ENCODE assay signal across 20 cellular contexts in the genomic region with DNA sequence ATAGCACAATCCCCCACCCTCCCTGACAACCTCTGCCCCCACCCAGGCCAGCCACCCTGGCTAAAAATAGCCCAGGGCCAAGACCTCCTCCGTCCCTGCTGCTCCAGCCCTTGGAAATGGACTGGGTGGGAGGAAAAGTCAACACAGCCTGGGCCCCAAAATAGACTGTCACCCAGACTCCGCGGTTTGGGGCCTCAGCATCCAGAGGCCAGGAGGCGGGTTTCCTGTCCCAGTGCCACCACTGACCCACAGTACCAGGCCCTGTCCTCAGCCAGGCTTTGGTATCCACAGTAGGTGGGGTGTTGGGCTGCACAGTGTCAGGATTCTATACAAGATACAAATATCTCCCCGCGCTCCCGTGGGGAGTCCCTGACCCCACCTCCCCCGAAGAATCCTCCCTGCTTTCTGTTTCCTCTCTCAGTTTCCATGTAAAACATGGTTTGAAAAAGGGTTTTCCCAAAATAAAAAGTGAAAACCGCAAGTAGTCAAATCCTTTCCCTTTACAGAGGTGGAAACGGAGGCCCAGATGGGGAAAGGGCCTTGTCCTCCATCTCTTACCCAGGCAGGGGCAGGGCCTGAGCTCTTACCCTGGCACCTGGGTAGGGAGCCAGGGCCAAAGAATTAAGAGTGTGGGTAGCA. TPM values are rescaled to one million over a fixed set of nuclear protein-coding genes. Genes with fewer than 3 reads are reported as not detected.
DNase-seq lines count a peak whose midpoint lies in the region; ATAC-seq, FAIRE-seq and TF ChIP-seq lines count a peak whose summit lies in the region.
"Had no signal": no experiment of that assay in that cellular context is flagged by ENCODE, and none has a peak within 500 bp of the region (broad histone marks: within the 10 kb centered on the region; RNA-seq: fewer than 3 reads in every experiment).

No MANE protein-coding gene starts in this region.

- TF ChIP-seq RAD21 in HepG2 (CRISPR knock-in tag; IDR thresholded peaks at IDR 0.05), result no peak

- H3K4me1 ChIP-seq in HepG2 (ENCODE audit: insufficient read depth, low read length) (no peaks in the 10 kb centered on the region), right lobe of liver (no peaks in the 10 kb centered on the region), neutrophil (ENCODE audit: control insufficient read depth in 1 of 2, insufficient read depth in 1 of 2, low read depth in 1 of 2, low read length in 1 of 2) (peaks cover 60 to 65% of the 10 kb centered on the region in 2 experiments), foreskin keratinocyte (no peaks in the 10 kb centered on the region)
- H3K4me1 ChIP-seq: body of pancreas had no signal

- TF ChIP-seq POLR2A in HepG2 (IDR thresholded peaks at IDR 0.05; ENCODE audit: insufficient read depth in 1 of 2, low read depth in 2 of 2, low read length in 2 of 2) (no peak), right lobe of liver (IDR thresholded peaks at IDR 0.05) (no peak)

- H3K4me1 Mint-ChIP-seq in natural killer cell treated with Interleukin-12 subunit alpha and Interleukin-12 subunit beta and Interleukin-15 and Interleukin-18, amount 100 ng/mL, for 72 hours (ENCODE audit: low read depth in 2 of 2), result no peaks in the 10 kb centered on the region
- H3K4me1 Mint-ChIP-seq: stimulated activated memory B cell treated with anti-CD40 and anti-IgM and Interleukin-4, amounts not matched to agents 10 μg/mL and 1 μg/mL and 100 μg/mL, for 72 hours had no signal

- intact Hi-C loops in HepG2 (cut with micrococcal nuclease; ENCODE audit: unreplicated experiment), result no loop called here
- intact Hi-C loops in right lobe of liver (cut with DNase I), result no loop called here

- in situ Hi-C loops in HepG2 (cut with HindIII; ENCODE audit: extremely low pct_ligation_motif_present, low pct_unique_long_range_greater_than_20kb), result no loop called here

- no TSS peak for BruUV-seq in HepG2 (replicated peaks; lab: Mats Ljungman, UMichigan)

- no peaks in the 10 kb centered on the region for H3K36me3 Mint-ChIP-seq in natural killer cell treated with Interleukin-12 subunit alpha and Interleukin-12 subunit beta and Interleukin-15 and Interleukin-18, amount 100 ng/mL, for 72 hours
- H3K36me3 Mint-ChIP-seq: CD4-positive, alpha-beta memory T cell had no signal

- H3K9ac ChIP-seq in HepG2 (ENCODE audit: insufficient read depth, low read depth, low read length), result no peak overlapping the region

- DNase-seq in HepG2 (ENCODE audit: low spot score) (no peak), right lobe of liver (no peak), occipital lobe (lab: John Stamatoyannopoulos, UW) (no peak), foreskin keratinocyte (no peak)
- no peak for DNase-seq in natural killer cell treated with Interleukin-12 subunit alpha and Interleukin-12 subunit beta and Interleukin-15 and Interleukin-18, amount 100 ng/mL, for 72 hours (ENCODE audit: low spot score)
- DNase-seq: activated CD4-positive, CD25-positive, alpha-beta regulatory T cell treated with anti-CD3 and anti-CD28 coated beads, Interleukin-2, amount 50 U/mL, for 72 hours; activated gamma-delta T cell treated with Interleukin-2 at 50 U/mL for 16 hours; body of pancreas; CD4-positive, alpha-beta memory T cell; DMS79 treated with DMSO at 0.1 percent for 48 hours; KBM-7; mucosa of descending colon; NCI-H1436; uterus had no signal

- H3K9me3 Mint-ChIP-seq in natural killer cell treated with Interleukin-12 subunit alpha and Interleukin-12 subunit beta and Interleukin-15 and Interleukin-18, amount 100 ng/mL, for 72 hours, result no peaks in the 10 kb centered on the region
- H3K9me3 Mint-ChIP-seq: CD4-positive, alpha-beta memory T cell; stimulated activated memory B cell treated with anti-CD40 and anti-IgM and Interleukin-4, amounts not matched to agents 10 μg/mL and 1 μg/mL and 100 μg/mL, for 72 hours; T-helper 1 cell treated with Interleukin-12 subunit alpha and Interleukin-12 subunit beta and Interleukin-4 antibody, amounts not matched to agents 30 μg/mL and 1 μg/mL, for 36 hours had no signal

- no peak overlapping the region for H3K4me2 ChIP-seq in HepG2 (ENCODE audit: low read depth, low read length)
- H3K4me2 ChIP-seq: hepatocyte had no signal

- H3K27me3 Mint-ChIP-seq in natural killer cell treated with Interleukin-12 subunit alpha and Interleukin-12 subunit beta and Interleukin-15 and Interleukin-18, amount 100 ng/mL, for 72 hours, result no peaks in the 10 kb centered on the region
- H3K27me3 Mint-ChIP-seq: CD4-positive, alpha-beta memory T cell; stimulated activated memory B cell treated with anti-CD40 and anti-IgM and Interleukin-4, amounts not matched to agents 10 μg/mL and 1 μg/mL and 100 μg/mL, for 72 hours had no signal

- no peaks in the 10 kb centered on the region for H3K36me3 ChIP-seq in HepG2 (replicated peaks in 1 of 2; ENCODE audit: control insufficient read depth in 1 of 2, insufficient read depth in 2 of 2, low read length in 2 of 2)
- no peaks in the 10 kb centered on the region for H3K36me3 ChIP-seq in right lobe of liver
- H3K36me3 ChIP-seq in neutrophil, result peaks cover 42% of the 10 kb centered on the region
- H3K36me3 ChIP-seq: uterus had no signal

- TF ChIP-seq EP300 in HepG2 (IDR thresholded peaks at IDR 0.05; ENCODE audit: low read depth in 2 of 2, low read length in 2 of 2) (no peak), HepG2 (CRISPR knock-in tag; IDR thresholded peaks at IDR 0.05; ENCODE audit: borderline replicate concordance) (no peak)

- H3K4me3 Mint-ChIP-seq in natural killer cell treated with Interleukin-12 subunit alpha and Interleukin-12 subunit beta and Interleukin-15 and Interleukin-18, amount 100 ng/mL, for 72 hours, result no peak overlapping the region
- H3K4me3 Mint-ChIP-seq: CD4-positive, alpha-beta memory T cell; stimulated activated memory B cell treated with anti-CD40 and anti-IgM and Interleukin-4, amounts not matched to agents 10 μg/mL and 1 μg/mL and 100 μg/mL, for 72 hours; T-helper 1 cell treated with Interleukin-12 subunit alpha and Interleukin-12 subunit beta and Interleukin-4 antibody, amounts not matched to agents 30 μg/mL and 1 μg/mL, for 36 hours had no signal

- ATAC-seq in HepG2 (no peak), right lobe of liver (no peak), HG02981 (IDR thresholded peaks at IDR 0.05; ENCODE audit: unreplicated experiment) (no peak), foreskin keratinocyte (no peak)
- no peak for ATAC-seq in natural killer cell treated with Interleukin-12 subunit alpha and Interleukin-12 subunit beta and Interleukin-15 and Interleukin-18, amount 100 ng/mL, for 72 hours
- ATAC-seq: body of pancreas; mucosa of descending colon; stimulated activated memory B cell treated with anti-CD40 and anti-IgM and Interleukin-4, amounts not matched to agents 10 μg/mL and 1 μg/mL and 100 μg/mL, for 72 hours had no signal

- H3K4me3 ChIP-seq in HepG2 (replicated peaks in 1 of 3; ENCODE audit: insufficient read depth in 1 of 3, low read depth in 2 of 3, low read length in 3 of 3) (no peak overlapping the region), right lobe of liver (no peak overlapping the region), neutrophil (ENCODE audit: low read depth in 1 of 2, low read length in 1 of 2) (no peak overlapping the region)
- H3K4me3 ChIP-seq: body of pancreas, hepatocyte, mucosa of descending colon, uterus had no signal

- POLR2A ChIA-PET in HepG2 (lab: Yijun Ruan, JAX), result no interaction called here

- WGBS in HepG2 (ENCODE audit: low lambda C conversion rate), result 63% methylated on average over 10 of the region's 10 CpGs
- 70% methylated on average over 8 of the region's 10 CpGs for WGBS in right lobe of liver (ENCODE audit: insufficient coverage, low coverage, low lambda C conversion rate, missing lambda C conversion rate)

- no peak overlapping the region for H2AFZ ChIP-seq in HepG2 (ENCODE audit: low read length)
- H2AFZ ChIP-seq: hepatocyte had no signal

- no peaks in the 10 kb centered on the region; a peak in 1 of 5 replicates for H3K27me3 ChIP-seq in HepG2 (ENCODE audit: control insufficient read depth in 1 of 2, insufficient read depth in 2 of 2, low read length in 2 of 2)
- H3K27me3 ChIP-seq in right lobe of liver, result no peaks in the 10 kb centered on the region
- no peaks in the 10 kb centered on the region for H3K27me3 ChIP-seq in neutrophil
- no peaks in the 10 kb centered on the region for H3K27me3 ChIP-seq in foreskin keratinocyte
- H3K27me3 ChIP-seq: body of pancreas, hepatocyte, uterus had no signal

- no peak for TF ChIP-seq CTCF in HepG2 (CRISPR knock-in tag; IDR thresholded peaks at IDR 0.05)
- TF ChIP-seq CTCF in right lobe of liver (IDR thresholded peaks at IDR 0.05), result no peak
- TF ChIP-seq CTCF in neutrophil (IDR thresholded peaks at IDR 0.05), result no peak
- no peak for TF ChIP-seq CTCF in foreskin keratinocyte (conservative IDR thresholded peaks at IDR 0.05)

- no peaks in the 10 kb centered on the region for H3K79me2 ChIP-seq in HepG2 (ENCODE audit: insufficient read depth, low read length)
- H3K79me2 ChIP-seq: hepatocyte had no signal

- CTCF ChIA-PET in HepG2 (lab: Yijun Ruan, JAX; ENCODE audit: low intra/inter-chr PET ratio, low total read pairs), result no interaction called here

- no peaks in the 10 kb centered on the region for H4K20me1 ChIP-seq in HepG2 (ENCODE audit: insufficient read depth, low read length)

- H3K9me3 ChIP-seq in HepG2 (ENCODE audit: low read length), result no peaks in the 10 kb centered on the region
- H3K9me3 ChIP-seq in right lobe of liver, result no peaks in the 10 kb centered on the region
- H3K9me3 ChIP-seq in neutrophil, result no peaks in the 10 kb centered on the region
- H3K9me3 ChIP-seq: body of pancreas, mucosa of descending colon, uterus had no signal

- H3K27ac Mint-ChIP-seq in natural killer cell treated with Interleukin-12 subunit alpha and Interleukin-12 subunit beta and Interleukin-15 and Interleukin-18, amount 100 ng/mL, for 72 hours, result no peak overlapping the region
- H3K27ac Mint-ChIP-seq: stimulated activated memory B cell treated with anti-CD40 and anti-IgM and Interleukin-4, amounts not matched to agents 10 μg/mL and 1 μg/mL and 100 μg/mL, for 72 hours; T-helper 1 cell treated with Interleukin-12 subunit alpha and Interleukin-12 subunit beta and Interleukin-4 antibody, amounts not matched to agents 30 μg/mL and 1 μg/mL, for 36 hours had no signal

- FAIRE-seq in HepG2 (lab: Jason Lieb, UNC), result no peak

- no peak overlapping the region for H3K27ac ChIP-seq in HepG2 (ENCODE audit: extremely low read length, insufficient read depth, low read length)
- H3K27ac ChIP-seq in right lobe of liver, result no peak overlapping the region
- peak overlapping the region; percentile 97 for H3K27ac ChIP-seq in cingulate gyrus (ENCODE audit: low read depth, low read length)
- peak overlapping the region; percentile 81 for H3K27ac ChIP-seq in neutrophil
- H3K27ac ChIP-seq in foreskin keratinocyte, result no peak overlapping the region
- H3K27ac ChIP-seq: body of pancreas, hepatocyte, uterus had no signal

RNA-seq across cellular contexts. Expression of gene CPNE2, which starts 20.1 kb away (rescaled TPM):
- 8.0 and 10.6 TPM in 2 replicates for total RNA-seq in HepG2 (2016; rRNA removed; fragmentation: Illumina TruSeq; extraction: Trizol)
- total RNA-seq in HepG2 (2016; cell fraction: cytosol; rRNA removed; fragmentation: Illumina TruSeq; extraction: Trizol; ENCODE audit: low read depth), result 10.8 and 13.6 TPM in 2 replicates
- 8.2 and 9.0 TPM in 2 replicates for total RNA-seq in HepG2 (2016; cell fraction: insoluble cytoplasmic fraction; rRNA removed; fragmentation: Illumina TruSeq; extraction: Trizol)
- 20.7 and 21.8 TPM in 2 replicates for total RNA-seq in HepG2 (2016; cell fraction: membrane; rRNA removed; fragmentation: Illumina TruSeq; extraction: Trizol)
- total RNA-seq in HepG2 (2016; cell fraction: nucleus; rRNA removed; fragmentation: Illumina TruSeq; extraction: Trizol), result 5.8 and 6.8 TPM in 2 replicates
- polyA plus RNA-seq in HepG2 (2011; rRNA removed), result 23.3 and 33.2 TPM in 2 replicates
- polyA plus RNA-seq in HepG2 (2011; cell fraction: cytosol; rRNA removed), result 24.9 and 25.8 TPM in 2 replicates
- polyA plus RNA-seq in HepG2 (2011; cell fraction: nucleus; rRNA removed), result 13.9 and 16.9 TPM in 2 replicates
- 6.6 and 13.1 TPM in 2 replicates for polyA plus RNA-seq in HepG2 (2012)
- polyA plus RNA-seq in HepG2 (2016; cell fraction: cytosol; fragmentation: Illumina TruSeq; extraction: Trizol; ENCODE audit: low read depth), result 21.1 and 23.1 TPM in 2 replicates
- polyA plus RNA-seq in HepG2 (2016; cell fraction: insoluble cytoplasmic fraction; fragmentation: Illumina TruSeq; extraction: Trizol; ENCODE audit: low read depth), result 12.5 and 15.2 TPM in 2 replicates
- polyA plus RNA-seq in HepG2 (2016; cell fraction: membrane; fragmentation: Illumina TruSeq; extraction: Trizol; ENCODE audit: low read depth), result 35.9 and 37.0 TPM in 2 replicates
- 13.9 and 15.0 TPM in 2 replicates for polyA plus RNA-seq in HepG2 (2016; cell fraction: nucleus; fragmentation: Illumina TruSeq; extraction: Trizol; ENCODE audit: insufficient read depth, low read depth)
- 37.9 and 50.4 TPM in 2 replicates for polyA minus RNA-seq in HepG2 (2011; rRNA and poly(A)+ RNA removed; ENCODE audit: low replicate concordance)
- 6.5 and 10.1 TPM in 2 replicates for polyA minus RNA-seq in HepG2 (2011; cell fraction: cytosol; rRNA and poly(A)+ RNA removed)
- 6.3 and 10.9 TPM in 2 replicates for polyA minus RNA-seq in HepG2 (2011; cell fraction: nucleus; rRNA and poly(A)+ RNA removed)
- total RNA-seq in right lobe of liver, result 10 to 100 TPM in 3 of 6 experiments, 1 to 10 TPM in 3; 4.0 to 10.9 (median 9.7) TPM
- total RNA-seq in occipital lobe, result 40.6 TPM
- total RNA-seq in natural killer cell treated with Interleukin-12 subunit alpha and Interleukin-12 subunit beta and Interleukin-15 and Interleukin-18, amount 100 ng/mL, for 72 hours, result under 1 TPM; 0.50 to 0.95 TPM
- 22.9 and 23.5 TPM in 2 replicates for total RNA-seq in foreskin keratinocyte
- 30.5 and 33.6 TPM in 2 replicates for polyA plus RNA-seq in foreskin keratinocyte

Comparison
In these comparisons a context has a peak if more than half of its experiments do, and no peak if none do; other contexts are left out.
1. H3K27ac ChIP-seq: peak in cingulate gyrus (single experiment) and neutrophil (single experiment); none in HepG2 (single experiment), right lobe of liver (0 of 3) and foreskin keratinocyte (single experiment).